In genomic region chr2:9205963-9206948, GRCh38 we compare ENCODE assay signal across 1 cellular context.
A peak's percentile ranks its signal among the peaks of the same experiment; 100 is the strongest.
TF ChIP-seq lines count a peak whose summit lies in the region.

Gene ASAP2, plus strand, starts transcription at chr2:9206812. Its CDS starts 293 bp downstream, at chr2:9207105.

TF ChIP-seq in HepG2, 621 proteins besides CTCF, POLR2A, EP300 and RAD21 (continued from another document and continues in another):
- TF ChIP-seq HMGXB4 (CRISPR knock-in tag; IDR thresholded peaks at IDR 0.05; ENCODE audit: borderline replicate concordance in 1 of 2, low read depth in 1 of 2) (peak; percentile 89 to 91), YEATS4 (CRISPR knock-in tag; IDR thresholded peaks at IDR 0.05; ENCODE audit: borderline replicate concordance) (peak; percentile 28; the same call in 1 of the 2 replicates), ZNF343 (CRISPR knock-in tag; IDR thresholded peaks at IDR 0.05) (no peak), SALL1 (CRISPR knock-in tag; IDR thresholded peaks at IDR 0.05) (peak; percentile 81), CENPT (CRISPR knock-in tag; IDR thresholded peaks at IDR 0.05; ENCODE audit: low read depth) (0 out of 2 replicates have a peak, but pooled peaks have one; percentile 80), TP53 (CRISPR knock-in tag; conservative IDR thresholded peaks at IDR 0.05) (no peak), KMT2B (CRISPR knock-in tag; IDR thresholded peaks at IDR 0.05) (0 out of 2 replicates have a peak, but pooled peaks have one; percentile 41), ZNF674 (CRISPR knock-in tag; IDR thresholded peaks at IDR 0.05; ENCODE audit: low read depth) (no peak), ZSCAN29 (CRISPR knock-in tag; conservative IDR thresholded peaks at IDR 0.05) (0 out of 2 replicates have a peak, but pooled peaks have one; percentile 41), MTA1 (CRISPR knock-in tag; IDR thresholded peaks at IDR 0.05; ENCODE audit: borderline replicate concordance) (peak; percentile 24; the same call in 1 of the 2 replicates), ZNF317 (CRISPR knock-in tag; IDR thresholded peaks at IDR 0.05) (no peak), YY1 (IDR thresholded peaks at IDR 0.05; ENCODE audit: insufficient read depth, insufficient replicate concordance, low read depth, low read length) (peak; percentile 61), MAFK (conservative IDR thresholded peaks at IDR 0.05 in 1 of 2, IDR thresholded peaks at IDR 0.05 in 1 of 2; ENCODE audit: low read length in 2 of 2) (0 out of 4 replicates have a peak, but pooled peaks of 1 of the 2 experiments have one; percentile 0), AHR (CRISPR knock-in tag; IDR thresholded peaks at IDR 0.05) (0 out of 2 replicates have a peak, but pooled peaks have one; percentile 62), KDM3A (CRISPR knock-in tag; IDR thresholded peaks at IDR 0.05; ENCODE audit: low read depth) (peak; percentile 31; the same call in 1 of the 2 replicates), ZNF772 (CRISPR knock-in tag; IDR thresholded peaks at IDR 0.05) (0 out of 2 replicates have a peak, but pooled peaks have one; percentile 46), ZFP90 (CRISPR knock-in tag; IDR thresholded peaks at IDR 0.05; ENCODE audit: borderline replicate concordance) (0 out of 2 replicates have a peak, but pooled peaks have one; percentile 37), ZMAT3 (CRISPR knock-in tag; conservative IDR thresholded peaks at IDR 0.05) (peak; percentile 87), KDM5B (CRISPR knock-in tag; IDR thresholded peaks at IDR 0.05; ENCODE audit: borderline replicate concordance) (peak; percentile 69; the same call in 1 of the 2 replicates), PTBP1 (IDR thresholded peaks at IDR 0.05; ENCODE audit: low read depth, low read length, poor library complexity, severe bottlenecking) (peak; percentile 43), HDAC1 (CRISPR knock-in tag; IDR thresholded peaks at IDR 0.05) (peak; percentile 63), ESRRA (CRISPR knock-in tag; IDR thresholded peaks at IDR 0.05; ENCODE audit: low read depth) (no peak; the same call in 1 of the 2 replicates), POGZ (CRISPR knock-in tag; IDR thresholded peaks at IDR 0.05) (peak; percentile 54; the same call in 1 of the 2 replicates), TBL1XR1 (IDR thresholded peaks at IDR 0.05; ENCODE audit: borderline replicate concordance, low read length, partially characterized antibody) (no peak), ZFX (CRISPR knock-in tag; IDR thresholded peaks at IDR 0.05; ENCODE audit: low read depth) (peak; percentile 69), ZNF569 (CRISPR knock-in tag; IDR thresholded peaks at IDR 0.05; ENCODE audit: borderline replicate concordance) (no peak), ATM (IDR thresholded peaks at IDR 0.05; ENCODE audit: borderline replicate concordance) (no peak), DNMT1 (CRISPR knock-in tag; IDR thresholded peaks at IDR 0.05) (0 out of 2 replicates have a peak, but pooled peaks have one; percentile 33), SIN3A (IDR thresholded peaks at IDR 0.05; ENCODE audit: borderline replicate concordance, low read depth, low read length) (peak; percentile 46; the same call in 1 of the 2 replicates), ZNF234 (CRISPR knock-in tag; conservative IDR thresholded peaks at IDR 0.05) (no peak), PHF20 (CRISPR knock-in tag; IDR thresholded peaks at IDR 0.05) (0 out of 2 replicates have a peak, but pooled peaks have one; percentile 23), HNRNPK (IDR thresholded peaks at IDR 0.05; ENCODE audit: low read depth, low read length, poor library complexity, severe bottlenecking) (no peak), TARDBP (CRISPR knock-in tag; IDR thresholded peaks at IDR 0.05) (peak; percentile 63; the same call in 1 of the 2 replicates), MIER2 (CRISPR knock-in tag; IDR thresholded peaks at IDR 0.05) (no peak), RARG (CRISPR knock-in tag; IDR thresholded peaks at IDR 0.05; ENCODE audit: low read depth) (no peak), ZNF75D (CRISPR knock-in tag; IDR thresholded peaks at IDR 0.05; ENCODE audit: borderline replicate concordance) (no peak), MYC (CRISPR knock-in tag; IDR thresholded peaks at IDR 0.05; ENCODE audit: borderline replicate concordance) (peak; percentile 83; the same call in 1 of the 2 replicates), ZNF501 (CRISPR knock-in tag; IDR thresholded peaks at IDR 0.05) (peak; percentile 62; the same call in 1 of the 2 replicates), SP4 (CRISPR knock-in tag; IDR thresholded peaks at IDR 0.05) (peak; percentile 68), ZNF615 (CRISPR knock-in tag; IDR thresholded peaks at IDR 0.05; ENCODE audit: borderline replicate concordance) (no peak), POGK (CRISPR knock-in tag; conservative IDR thresholded peaks at IDR 0.05) (peak; percentile 67; the same call in 1 of the 2 replicates), ZNF724P (CRISPR knock-in tag; IDR thresholded peaks at IDR 0.05; ENCODE audit: borderline replicate concordance) (0 out of 2 replicates have a peak, but pooled peaks have one; percentile 39), ZSCAN9 (CRISPR knock-in tag; IDR thresholded peaks at IDR 0.05; ENCODE audit: borderline replicate concordance) (0 out of 2 replicates have a peak, but pooled peaks have one; percentile 47), ZNF598 (CRISPR knock-in tag; IDR thresholded peaks at IDR 0.05; ENCODE audit: borderline replicate concordance) (no peak), ZNF10 (CRISPR knock-in tag; IDR thresholded peaks at IDR 0.05; ENCODE audit: borderline replicate concordance, low read depth) (no peak), ARNT (IDR thresholded peaks at IDR 0.05) (no peak), ZFP1 (CRISPR knock-in tag; IDR thresholded peaks at IDR 0.05) (no peak), HOXA3 (CRISPR knock-in tag; IDR thresholded peaks at IDR 0.05) (peak; percentile 69; the same call in 1 of the 2 replicates)
- TF ChIP-seq, protein P1, sequence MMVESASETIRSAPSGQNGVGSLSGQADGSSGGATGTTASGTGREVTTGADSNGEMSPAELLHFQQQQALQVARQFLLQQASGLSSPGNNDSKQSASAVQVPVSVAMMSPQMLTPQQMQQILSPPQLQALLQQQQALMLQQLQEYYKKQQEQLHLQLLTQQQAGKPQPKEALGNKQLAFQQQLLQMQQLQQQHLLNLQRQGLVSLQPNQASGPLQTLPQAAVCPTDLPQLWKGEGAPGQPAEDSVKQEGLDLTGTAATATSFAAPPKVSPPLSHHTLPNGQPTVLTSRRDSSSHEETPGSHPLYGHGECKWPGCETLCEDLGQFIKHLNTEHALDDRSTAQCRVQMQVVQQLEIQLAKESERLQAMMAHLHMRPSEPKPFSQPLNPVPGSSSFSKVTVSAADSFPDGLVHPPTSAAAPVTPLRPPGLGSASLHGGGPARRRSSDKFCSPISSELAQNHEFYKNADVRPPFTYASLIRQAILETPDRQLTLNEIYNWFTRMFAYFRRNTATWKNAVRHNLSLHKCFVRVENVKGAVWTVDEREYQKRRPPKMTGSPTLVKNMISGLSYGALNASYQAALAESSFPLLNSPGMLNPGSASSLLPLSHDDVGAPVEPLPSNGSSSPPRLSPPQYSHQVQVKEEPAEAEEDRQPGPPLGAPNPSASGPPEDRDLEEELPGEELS (CRISPR knock-in tag; IDR thresholded peaks at IDR 0.05), result peak; percentile 13; the same call in 1 of the 2 replicates
- TF ChIP-seq, protein P2, sequence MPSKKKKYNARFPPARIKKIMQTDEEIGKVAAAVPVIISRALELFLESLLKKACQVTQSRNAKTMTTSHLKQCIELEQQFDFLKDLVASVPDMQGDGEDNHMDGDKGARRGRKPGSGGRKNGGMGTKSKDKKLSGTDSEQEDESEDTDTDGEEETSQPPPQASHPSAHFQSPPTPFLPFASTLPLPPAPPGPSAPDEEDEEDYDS (CRISPR knock-in tag; IDR thresholded peaks at IDR 0.05), result no peak
- TF ChIP-seq, protein P3, sequence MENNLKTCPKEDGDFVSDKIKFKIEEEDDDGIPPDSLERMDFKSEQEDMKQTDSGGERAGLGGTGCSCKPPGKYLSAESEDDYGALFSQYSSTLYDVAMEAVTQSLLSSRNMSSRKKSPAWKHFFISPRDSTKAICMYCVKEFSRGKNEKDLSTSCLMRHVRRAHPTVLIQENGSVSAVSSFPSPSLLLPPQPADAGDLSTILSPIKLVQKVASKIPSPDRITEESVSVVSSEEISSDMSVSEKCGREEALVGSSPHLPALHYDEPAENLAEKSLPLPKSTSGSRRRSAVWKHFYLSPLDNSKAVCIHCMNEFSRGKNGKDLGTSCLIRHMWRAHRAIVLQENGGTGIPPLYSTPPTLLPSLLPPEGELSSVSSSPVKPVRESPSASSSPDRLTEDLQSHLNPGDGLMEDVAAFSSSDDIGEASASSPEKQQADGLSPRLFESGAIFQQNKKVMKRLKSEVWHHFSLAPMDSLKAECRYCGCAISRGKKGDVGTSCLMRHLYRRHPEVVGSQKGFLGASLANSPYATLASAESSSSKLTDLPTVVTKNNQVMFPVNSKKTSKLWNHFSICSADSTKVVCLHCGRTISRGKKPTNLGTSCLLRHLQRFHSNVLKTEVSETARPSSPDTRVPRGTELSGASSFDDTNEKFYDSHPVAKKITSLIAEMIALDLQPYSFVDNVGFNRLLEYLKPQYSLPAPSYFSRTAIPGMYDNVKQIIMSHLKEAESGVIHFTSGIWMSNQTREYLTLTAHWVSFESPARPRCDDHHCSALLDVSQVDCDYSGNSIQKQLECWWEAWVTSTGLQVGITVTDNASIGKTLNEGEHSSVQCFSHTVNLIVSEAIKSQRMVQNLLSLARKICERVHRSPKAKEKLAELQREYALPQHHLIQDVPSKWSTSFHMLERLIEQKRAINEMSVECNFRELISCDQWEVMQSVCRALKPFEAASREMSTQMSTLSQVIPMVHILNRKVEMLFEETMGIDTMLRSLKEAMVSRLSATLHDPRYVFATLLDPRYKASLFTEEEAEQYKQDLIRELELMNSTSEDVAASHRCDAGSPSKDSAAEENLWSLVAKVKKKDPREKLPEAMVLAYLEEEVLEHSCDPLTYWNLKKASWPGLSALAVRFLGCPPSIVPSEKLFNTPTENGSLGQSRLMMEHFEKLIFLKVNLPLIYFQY (CRISPR knock-in tag; IDR thresholded peaks at IDR 0.05; ENCODE audit: borderline replicate concordance), result peak; percentile 77; the same call in 1 of the 2 replicates
- TF ChIP-seq, protein P4, sequence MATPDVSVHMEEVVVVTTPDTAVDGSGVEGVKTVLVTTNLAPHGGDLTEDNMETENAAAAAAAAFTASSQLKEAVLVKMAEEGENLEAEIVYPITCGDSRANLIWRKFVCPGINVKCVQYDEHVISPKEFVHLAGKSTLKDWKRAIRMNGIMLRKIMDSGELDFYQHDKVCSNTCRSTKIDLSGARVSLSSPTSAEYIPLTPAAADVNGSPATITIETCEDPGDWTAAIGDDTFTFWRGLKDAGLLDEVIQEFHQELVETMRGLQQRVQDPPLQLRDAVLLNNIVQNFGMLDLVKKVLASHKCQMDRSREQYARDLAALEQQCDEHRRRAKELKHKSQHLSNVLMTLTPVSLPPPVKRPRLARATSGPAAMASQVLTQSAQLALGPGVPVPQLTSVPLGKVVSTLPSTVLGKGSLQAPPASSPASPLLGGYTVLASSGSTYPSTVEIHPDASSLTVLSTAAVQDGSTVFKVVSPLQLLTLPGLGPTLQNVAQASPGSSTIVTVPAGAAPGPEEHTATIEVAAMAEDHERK (CRISPR knock-in tag; IDR thresholded peaks at IDR 0.05; ENCODE audit: low read depth), result no peak
- TF ChIP-seq, protein P5, sequence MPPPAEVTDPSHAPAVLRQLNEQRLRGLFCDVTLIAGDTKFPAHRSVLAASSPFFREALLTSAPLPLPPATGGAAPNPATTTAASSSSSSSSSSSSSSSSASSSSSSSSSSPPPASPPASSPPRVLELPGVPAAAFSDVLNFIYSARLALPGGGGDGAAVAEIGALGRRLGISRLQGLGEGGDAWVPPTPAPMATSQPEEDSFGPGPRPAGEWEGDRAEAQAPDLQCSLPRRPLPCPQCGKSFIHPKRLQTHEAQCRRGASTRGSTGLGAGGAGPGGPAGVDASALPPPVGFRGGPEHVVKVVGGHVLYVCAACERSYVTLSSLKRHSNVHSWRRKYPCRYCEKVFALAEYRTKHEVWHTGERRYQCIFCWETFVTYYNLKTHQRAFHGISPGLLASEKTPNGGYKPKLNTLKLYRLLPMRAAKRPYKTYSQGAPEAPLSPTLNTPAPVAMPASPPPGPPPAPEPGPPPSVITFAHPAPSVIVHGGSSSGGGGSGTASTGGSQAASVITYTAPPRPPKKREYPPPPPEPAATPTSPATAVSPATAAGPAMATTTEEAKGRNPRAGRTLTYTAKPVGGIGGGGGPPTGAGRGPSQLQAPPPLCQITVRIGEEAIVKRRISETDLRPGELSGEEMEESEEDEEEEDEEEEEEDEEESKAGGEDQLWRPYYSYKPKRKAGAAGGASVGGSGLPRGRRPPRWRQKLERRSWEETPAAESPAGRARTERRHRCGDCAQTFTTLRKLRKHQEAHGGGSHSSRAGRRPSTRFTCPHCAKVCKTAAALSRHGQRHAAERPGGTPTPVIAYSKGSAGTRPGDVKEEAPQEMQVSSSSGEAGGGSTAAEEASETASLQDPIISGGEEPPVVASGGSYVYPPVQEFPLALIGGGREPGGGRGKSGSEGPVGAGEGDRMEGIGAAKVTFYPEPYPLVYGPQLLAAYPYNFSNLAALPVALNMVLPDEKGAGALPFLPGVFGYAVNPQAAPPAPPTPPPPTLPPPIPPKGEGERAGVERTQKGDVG (CRISPR knock-in tag; IDR thresholded peaks at IDR 0.05; ENCODE audit: borderline replicate concordance), result no peak
